1 cellular context compared by ENCODE assay signal in genomic region chr3:185733980-185734724, GRCh38.
TF ChIP-seq lines count a peak whose summit lies in the region.

No MANE protein-coding gene starts in this region.

TF ChIP-seq in HepG2, 621 proteins besides CTCF, POLR2A, EP300 and RAD21 (continued from another document):
- TF ChIP-seq, protein P1, sequence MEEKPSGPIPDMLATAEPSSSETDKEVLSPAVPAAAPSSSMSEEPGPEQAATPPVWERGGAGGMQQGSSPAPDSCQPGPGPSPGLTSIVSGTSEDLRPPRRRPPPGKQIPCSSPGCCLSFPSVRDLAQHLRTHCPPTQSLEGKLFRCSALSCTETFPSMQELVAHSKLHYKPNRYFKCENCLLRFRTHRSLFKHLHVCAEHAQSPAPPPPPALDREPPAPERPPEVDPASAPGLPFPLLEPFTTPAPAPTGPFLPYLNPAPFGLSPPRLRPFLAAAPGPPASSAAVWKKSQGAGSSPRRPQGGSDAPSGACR (CRISPR knock-in tag; IDR thresholded peaks at IDR 0.05) = no peak
- peak; percentile 65 for TF ChIP-seq RBM22 (optimal IDR thresholded peaks at IDR 0.05; ENCODE audit: low read length)
- TF ChIP-seq ZNF616 (CRISPR knock-in tag; IDR thresholded peaks at IDR 0.05; ENCODE audit: low read depth) = no peak
- TF ChIP-seq AKNA (CRISPR knock-in tag; IDR thresholded peaks at IDR 0.05; ENCODE audit: borderline replicate concordance) = no peak
- TF ChIP-seq PAX8 (CRISPR knock-in tag; IDR thresholded peaks at IDR 0.05; ENCODE audit: borderline replicate concordance) = no peak
- TF ChIP-seq KAT7 (CRISPR knock-in tag; IDR thresholded peaks at IDR 0.05; ENCODE audit: borderline replicate concordance) = no peak
- TF ChIP-seq ZNF788 (CRISPR knock-in tag; IDR thresholded peaks at IDR 0.05; ENCODE audit: borderline replicate concordance) = no peak
- no peak for TF ChIP-seq ZBTB3 (CRISPR knock-in tag; IDR thresholded peaks at IDR 0.05; ENCODE audit: borderline replicate concordance, low read depth)
- no peak for TF ChIP-seq ZNF343 (CRISPR knock-in tag; IDR thresholded peaks at IDR 0.05)
- TF ChIP-seq ZNF570 (CRISPR knock-in tag; IDR thresholded peaks at IDR 0.05; ENCODE audit: borderline replicate concordance) = no peak
- TF ChIP-seq ZBTB39 (CRISPR knock-in tag; IDR thresholded peaks at IDR 0.05) = peak; percentile 57; the same call in 1 of the 2 replicates
- TF ChIP-seq HHEX (CRISPR knock-in tag; IDR thresholded peaks at IDR 0.05) = no peak
- no peak for TF ChIP-seq CEBPZ (IDR thresholded peaks at IDR 0.05; ENCODE audit: low read length)
- no peak for TF ChIP-seq THRA (CRISPR knock-in tag; IDR thresholded peaks at IDR 0.05; ENCODE audit: borderline replicate concordance)
- TF ChIP-seq STAG1 (CRISPR knock-in tag; IDR thresholded peaks at IDR 0.05) = peak; percentile 73
- TF ChIP-seq GATAD2A (CRISPR knock-in tag; IDR thresholded peaks at IDR 0.05) = peak; percentile 45
- 0 out of 2 replicates have a peak, but pooled peaks have one; percentile 66 for TF ChIP-seq ZNF136 (CRISPR knock-in tag; IDR thresholded peaks at IDR 0.05; ENCODE audit: low read depth)
